In genomic region chr7:55498142-55498541, GRCh38 we compare ENCODE assay signal across 28 cellular contexts.
DNase-seq lines count a peak whose midpoint lies in the region; ATAC-seq, FAIRE-seq and TF ChIP-seq lines count a peak whose summit lies in the region.
"Had no signal": no experiment of that assay in that cellular context is flagged by ENCODE, and none has a peak within 500 bp of the region (broad histone marks: within the 10 kb centered on the region; RNA-seq: fewer than 3 reads in every experiment).

No MANE protein-coding gene starts in this region.

- H3K27ac Mint-ChIP-seq in activated CD4-positive, alpha-beta T cell treated with anti-CD3 and anti-CD28 coated beads, Interleukin-2, amount 10 ng/mL, durations not matched to agents 24 days and 14 days, result peak overlapping the region; percentile 25
- peak overlapping the region in 2 of 3 donors; percentile 23 to 77 for H3K27ac Mint-ChIP-seq in IgD-negative memory B cell
- H3K27ac Mint-ChIP-seq in activated naive CD8-positive, alpha-beta T cell treated with anti-CD3 and anti-CD28 coated beads, Interleukin-2, amount 50 U/mL, for 24 hours, result peak overlapping the region; percentile 53
- H3K27ac Mint-ChIP-seq: activated naive CD4-positive, alpha-beta T cell treated with anti-CD3 and anti-CD28 coated beads for 36 hours had no signal

- no peak for TF ChIP-seq CTCF in tibial artery (IDR thresholded peaks at IDR 0.05)

- no peak overlapping the region for H3K4me3 Mint-ChIP-seq in activated CD4-positive, alpha-beta T cell treated with anti-CD3 and anti-CD28 coated beads, Interleukin-2, amount 10 ng/mL, durations not matched to agents 24 days and 14 days
- peak overlapping the region in 1 of 4 donors; percentile 9 for H3K4me3 Mint-ChIP-seq in IgD-negative memory B cell
- no peak overlapping the region for H3K4me3 Mint-ChIP-seq in activated naive CD8-positive, alpha-beta T cell treated with anti-CD3 and anti-CD28 coated beads, Interleukin-2, amount 50 U/mL, for 24 hours
- H3K4me3 Mint-ChIP-seq: activated naive CD4-positive, alpha-beta T cell treated with anti-CD3 and anti-CD28 coated beads for 36 hours had no signal

- H3K27ac ChIP-seq in small intestine (ENCODE audit: low read depth in 1 of 2, low read length in 1 of 2) (no peak overlapping the region), tibial artery (no peak overlapping the region)
- H3K27ac ChIP-seq: KMS-11, lower lobe of right lung, PC-9, right lobe of liver, upper lobe of right lung had no signal

- no peak for TF ChIP-seq POLR2A in GM12892 (IDR thresholded peaks at IDR 0.05; ENCODE audit: low read depth, low read length)

- 79 to 85% (median 81%) methylated on average over 7 of the region's 7 CpGs for WGBS in small intestine, 3 donors

- no peaks in the 10 kb centered on the region for H3K9me3 Mint-ChIP-seq in activated CD4-positive, alpha-beta T cell treated with anti-CD3 and anti-CD28 coated beads, Interleukin-2, amount 10 ng/mL, durations not matched to agents 24 days and 14 days
- no peaks in the 10 kb centered on the region for H3K9me3 Mint-ChIP-seq in IgD-negative memory B cell
- H3K9me3 Mint-ChIP-seq in activated naive CD8-positive, alpha-beta T cell treated with anti-CD3 and anti-CD28 coated beads, Interleukin-2, amount 50 U/mL, for 24 hours, result no peaks in the 10 kb centered on the region
- H3K9me3 Mint-ChIP-seq: activated naive CD4-positive, alpha-beta T cell treated with anti-CD3 and anti-CD28 coated beads for 36 hours had no signal

- peaks cover 24% of the 10 kb centered on the region for H3K4me1 Mint-ChIP-seq in activated CD4-positive, alpha-beta T cell treated with anti-CD3 and anti-CD28 coated beads, Interleukin-2, amount 10 ng/mL, durations not matched to agents 24 days and 14 days
- peaks cover 19 to 27% (median 22%) of the 10 kb centered on the region in 3 donors for H3K4me1 Mint-ChIP-seq in IgD-negative memory B cell
- H3K4me1 Mint-ChIP-seq in activated naive CD8-positive, alpha-beta T cell treated with anti-CD3 and anti-CD28 coated beads, Interleukin-2, amount 50 U/mL, for 24 hours, result peaks cover 21% of the 10 kb centered on the region

- no peak for DNase-seq in activated CD4-positive, alpha-beta T cell treated with anti-CD3 and anti-CD28 coated beads, Interleukin-2, amount 10 ng/mL, durations not matched to agents 24 days and 14 days
- no peak for DNase-seq in activated CD4-positive, alpha-beta T cell treated with anti-CD3 and anti-CD28 coated beads, Interleukin-2, amount 50 U/mL, for 1 hour
- no peak for DNase-seq in activated naive CD8-positive, alpha-beta T cell treated with anti-CD3 and anti-CD28 coated beads, Interleukin-2, amount 50 U/mL, for 24 hours
- DNase-seq in small intestine, result peak; percentile 5
- no peak for DNase-seq in GM12892 (ENCODE audit: insufficient read length)
- DNase-seq in mesenteric fat pad (ENCODE audit: low spot score), result no peak
- no peak for DNase-seq in tibial artery
- DNase-seq: 8988T; activated CD4-positive, CD25-positive, alpha-beta regulatory T cell treated with anti-CD3 and anti-CD28 coated beads, Interleukin-2, amount 50 U/mL, for 72 hours; activated naive CD4-positive, alpha-beta T cell treated with anti-CD3 and anti-CD28 coated beads for 36 hours; aorta; dermis blood vessel endothelial cell; GDM1; lower lobe of right lung; NCI-H1436 treated with DMSO at 0.1 percent for 48 hours; NCI-H2107; NCI-H446 treated with DMSO at 0.1 percent for 48 hours; PC-9; right lobe of liver; SHP77; stimulated activated CD4-positive, alpha-beta T cell treated with anti-CD3 and anti-CD28 coated beads, Interleukin-4, amount 100 ng/mL, for 4 hours; SW 1271; upper lobe of right lung had no signal

- H3K36me3 ChIP-seq in small intestine (ENCODE audit: control insufficient read depth in 2 of 2, insufficient read depth in 2 of 2, low read length in 2 of 2) (peaks cover 3 to 9% of the 10 kb centered on the region in 2 donors), tibial artery (peaks cover 0 to 27% (median 26%) of the 10 kb centered on the region in 3 donors)

- H3K9me3 ChIP-seq in small intestine (ENCODE audit: control insufficient read depth, low read depth) (no peaks in the 10 kb centered on the region), tibial artery (no peaks in the 10 kb centered on the region)
- H3K9me3 ChIP-seq: lower lobe of right lung, right lobe of liver, upper lobe of right lung had no signal

- H3K27me3 Mint-ChIP-seq in activated CD4-positive, alpha-beta T cell treated with anti-CD3 and anti-CD28 coated beads, Interleukin-2, amount 10 ng/mL, durations not matched to agents 24 days and 14 days, result no peaks in the 10 kb centered on the region
- H3K27me3 Mint-ChIP-seq in IgD-negative memory B cell, result no peaks in the 10 kb centered on the region
- H3K27me3 Mint-ChIP-seq in activated naive CD8-positive, alpha-beta T cell treated with anti-CD3 and anti-CD28 coated beads, Interleukin-2, amount 50 U/mL, for 24 hours, result no peaks in the 10 kb centered on the region

- H3K4me1 ChIP-seq in small intestine (ENCODE audit: control insufficient read depth in 2 of 2, insufficient read depth in 1 of 2, low read depth in 1 of 2, low read length in 1 of 2), result no peaks in the 10 kb centered on the region
- H3K4me1 ChIP-seq in tibial artery, result no peaks in the 10 kb centered on the region
- H3K4me1 ChIP-seq: lower lobe of right lung, right lobe of liver, upper lobe of right lung had no signal

- H3K27me3 ChIP-seq in small intestine (ENCODE audit: control insufficient read depth in 2 of 2, insufficient read depth in 2 of 2, low read length in 2 of 2), result no peaks in the 10 kb centered on the region
- no peaks in the 10 kb centered on the region for H3K27me3 ChIP-seq in tibial artery
- H3K27me3 ChIP-seq: right lobe of liver, upper lobe of right lung had no signal

- H3K4me3 ChIP-seq in small intestine (ENCODE audit: low read depth in 1 of 2, low read length in 2 of 2), result no peak overlapping the region
- H3K4me3 ChIP-seq in tibial artery, result no peak overlapping the region
- H3K4me3 ChIP-seq: lower lobe of right lung, PC-9, right lobe of liver, upper lobe of right lung had no signal

- no peak for FAIRE-seq in small intestine (lab: Jason Lieb, UNC)
- no peak for FAIRE-seq in GM12892 (lab: Jason Lieb, UNC)
- FAIRE-seq: GM18507, H54, TTC549 had no signal

- ATAC-seq in activated naive CD8-positive, alpha-beta T cell treated with anti-CD3 and anti-CD28 coated beads, Interleukin-2, amount 50 U/mL, for 24 hours, result peak; percentile 69
- ATAC-seq: upper lobe of right lung had no signal

- peaks cover 48% of the 10 kb centered on the region for H3K36me3 Mint-ChIP-seq in activated CD4-positive, alpha-beta T cell treated with anti-CD3 and anti-CD28 coated beads, Interleukin-2, amount 10 ng/mL, durations not matched to agents 24 days and 14 days (ENCODE audit: low read depth)
- no peaks in the 10 kb centered on the region for H3K36me3 Mint-ChIP-seq in IgD-negative memory B cell
- H3K36me3 Mint-ChIP-seq in activated naive CD8-positive, alpha-beta T cell treated with anti-CD3 and anti-CD28 coated beads, Interleukin-2, amount 50 U/mL, for 24 hours (ENCODE audit: low read depth), result peaks cover 20% of the 10 kb centered on the region

- intact Hi-C loops in activated CD4-positive, alpha-beta T cell treated with anti-CD3 and anti-CD28 coated beads, Interleukin-2, amount 10 ng/mL, durations not matched to agents 24 days and 14 days (cut with micrococcal nuclease), result no loop called here
- intact Hi-C loops in tibial artery (cut with DNase I; ENCODE audit: low total_unique reads), result no loop called here
